Comparison of ENCODE assay signal across 12 cellular contexts in the genomic region with DNA sequence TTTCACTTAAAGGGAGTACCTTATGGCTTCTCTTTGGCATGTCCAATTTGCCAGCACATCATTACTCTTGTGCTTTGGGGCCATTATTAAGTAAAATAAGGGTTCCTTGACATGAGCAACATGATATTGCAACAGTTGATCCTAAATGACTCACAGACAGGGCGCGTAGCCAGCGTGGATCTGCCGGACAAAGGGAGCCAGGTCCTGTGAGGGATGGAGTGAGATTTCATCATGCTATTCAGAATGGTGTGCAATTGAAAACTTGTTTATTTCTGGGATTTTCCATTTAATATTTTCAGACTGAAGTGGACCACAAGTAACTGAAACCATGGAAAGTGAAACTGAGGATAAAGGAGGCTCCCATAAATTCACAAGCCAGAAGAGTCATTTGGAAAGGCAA. TPM values are rescaled to one million over a fixed set of nuclear protein-coding genes. Genes with fewer than 3 reads are reported as not detected.
A peak's percentile ranks its signal among the peaks of the same experiment; 100 is the strongest.
DNase-seq lines count a peak whose midpoint lies in the region; ATAC-seq, FAIRE-seq and TF ChIP-seq lines count a peak whose summit lies in the region.
"Had no signal": no experiment of that assay in that cellular context is flagged by ENCODE, and none has a peak within 500 bp of the region (broad histone marks: within the 10 kb centered on the region; RNA-seq: fewer than 3 reads in every experiment).

No MANE protein-coding gene starts in this region.

- H3K4me1 ChIP-seq in mucosa of descending colon (ENCODE audit: low read depth), result no peaks in the 10 kb centered on the region

- FAIRE-seq in RCC 7860 (lab: Jason Lieb, UNC), result no peak

- H3K4me3 ChIP-seq in MG63 (peak overlapping the region; percentile 20), mucosa of descending colon (no peak overlapping the region)

- peaks cover 2% of the 10 kb centered on the region; the same call in 1 of the 2 replicates for H3K9me3 ChIP-seq in MG63
- peaks cover 11% of the 10 kb centered on the region for H3K9me3 ChIP-seq in mucosa of descending colon

- H3K36me3 ChIP-seq in MG63 (no peaks in the 10 kb centered on the region), mucosa of descending colon (ENCODE audit: low read depth) (no peaks in the 10 kb centered on the region)

- intact Hi-C loops in mucosa of descending colon (cut with DNase I, micrococcal nuclease), result no loop called here

- peak; percentile 83 for ATAC-seq in esophagus mucosa
- no peak for ATAC-seq in mucosa of descending colon
- ATAC-seq in GM19397 (IDR thresholded peaks at IDR 0.05; ENCODE audit: unreplicated experiment), result no peak
- ATAC-seq: activated CD8-positive, alpha-beta T cell treated with anti-CD3 and anti-CD28 coated beads, Interleukin-2, amount 10 ng/mL, durations not matched to agents 7 days and 5 days; activated naive CD4-positive, alpha-beta T cell treated with anti-CD3 and anti-CD28 coated beads, Interleukin-2, amount 50 U/mL, for 72 hours had no signal

- H3K27me3 ChIP-seq in MG63, result no peaks in the 10 kb centered on the region

- DNase-seq in AG09319 (ENCODE audit: extremely low read depth, low read depth), result peak; percentile 82
- peak; percentile 97 for DNase-seq in MG63
- peak in 2 of 3 donors; percentile 44 to 45 for DNase-seq in mucosa of descending colon
- DNase-seq in iPS-NIHi11 (ENCODE audit: low spot score), result no peak
- DNase-seq in RCC 7860 (ENCODE audit: low spot score), result no peak
- DNase-seq in stimulated activated CD4-positive, alpha-beta T cell treated with anti-CD3 and anti-CD28 coated beads, Interleukin-2, amount 100 ng/mL, for 24 hours, result no peak
- DNase-seq: activated CD8-positive, alpha-beta T cell treated with anti-CD3 and anti-CD28 coated beads, Interleukin-2, amount 10 ng/mL, durations not matched to agents 7 days and 5 days; CD8-positive, alpha-beta memory T cell; NCI-H510A treated with DMSO at 0.1 percent for 48 hours had no signal

- TF ChIP-seq CTCF in AG09319 (IDR thresholded peaks at IDR 0.05; ENCODE audit: low read depth, low read length), result no peak
- TF ChIP-seq CTCF in mucosa of descending colon (IDR thresholded peaks at IDR 0.05), result no peak

RNA-seq across cellular contexts. Expression of a gene that starts 48.6 kb away (rescaled TPM):
- total RNA-seq in MG63 (2014; rRNA removed; shearing (Covaris generic); ENCODE audit: low replicate concordance), result 6.0 and 11.4 TPM in 2 replicates
- total RNA-seq in esophagus mucosa (2.0 TPM), mucosa of descending colon (10 to 100 TPM in 1 of 3 donors, 1 to 10 TPM in 2; 1.4 to 18.4 (median 4.4) TPM)
- total RNA-seq: activated CD8-positive, alpha-beta T cell treated with anti-CD3 and anti-CD28 coated beads, Interleukin-2, amount 10 ng/mL, durations not matched to agents 7 days and 5 days had no signal

Comparison
In these comparisons a context has a peak if more than half of its experiments do, and no peak if none do; other contexts are left out.
1. DNase-seq: peak in AG09319 (single experiment), MG63 (single experiment) and mucosa of descending colon (2 of 3); none in iPS-NIHi11 (single experiment), RCC 7860 (single experiment) and stimulated activated CD4-positive, alpha-beta T cell treated with anti-CD3 and anti-CD28 coated beads, Interleukin-2, amount 100 ng/mL, for 24 hours (0 of 2).